17 cellular contexts compared by ENCODE assay signal in genomic region chr5:164663223-164663989, GRCh38.
"Had no signal": no experiment of that assay in that cellular context is flagged by ENCODE, and none has a peak within 500 bp of the region (broad histone marks: within the 10 kb centered on the region; RNA-seq: fewer than 3 reads in every experiment).

No MANE protein-coding gene starts in this region.

- H3K27me3 ChIP-seq: dorsolateral prefrontal cortex, suprapubic skin had no signal

- H3K27me3 Mint-ChIP-seq: activated B cell treated with CpG ODN at 0.5 μM for 24 hours; activated CD4-positive, alpha-beta T cell treated with anti-CD3 and anti-CD28 coated beads, Interleukin-2, amount 10 ng/mL, durations not matched to agents 7 days and 5 days; activated naive CD8-positive, alpha-beta T cell treated with anti-CD3 and anti-CD28 coated beads for 36 hours; progenitor cell of endocrine pancreas; stimulated activated naive CD8-positive, alpha-beta T cell treated with anti-CD3 and anti-CD28 coated beads, Interleukin-15, Interleukin-2, amounts not matched to agents 100 ng/mL and 50 ng/mL, for 24 hours had no signal

- H3K9me3 Mint-ChIP-seq: activated B cell treated with CpG ODN at 0.5 μM for 24 hours; activated CD4-positive, alpha-beta T cell treated with anti-CD3 and anti-CD28 coated beads, Interleukin-2, amount 10 ng/mL, durations not matched to agents 7 days and 5 days; endodermal cell; stimulated activated naive CD8-positive, alpha-beta T cell treated with anti-CD3 and anti-CD28 coated beads, Interleukin-15, Interleukin-2, amounts not matched to agents 100 ng/mL and 50 ng/mL, for 24 hours had no signal

- ATAC-seq: left cardiac atrium, right cardiac atrium had no signal

- FAIRE-seq: TTC549 had no signal

- H3K4me1 ChIP-seq: suprapubic skin had no signal

- H3K4me3 Mint-ChIP-seq: activated B cell treated with CpG ODN at 0.5 μM for 24 hours; activated CD4-positive, alpha-beta T cell treated with anti-CD3 and anti-CD28 coated beads, Interleukin-2, amount 10 ng/mL, durations not matched to agents 7 days and 5 days; activated naive CD8-positive, alpha-beta T cell treated with anti-CD3 and anti-CD28 coated beads for 36 hours; endodermal cell; stimulated activated naive CD8-positive, alpha-beta T cell treated with anti-CD3 and anti-CD28 coated beads, Interleukin-15, Interleukin-2, amounts not matched to agents 100 ng/mL and 50 ng/mL, for 24 hours had no signal

- H3K27ac ChIP-seq: dorsolateral prefrontal cortex, suprapubic skin had no signal

- H3K4me3 ChIP-seq: dorsolateral prefrontal cortex, lung, smooth muscle cell, suprapubic skin had no signal

- DNase-seq: activated B cell treated with CpG ODN at 0.5 μM for 24 hours; activated CD4-positive, alpha-beta T cell treated with anti-CD3 and anti-CD28 coated beads, Interleukin-2, amount 10 ng/mL, durations not matched to agents 7 days and 5 days; activated gamma-delta T cell treated with Interleukin-2 at 50 U/mL for 16 hours; activated naive CD8-positive, alpha-beta T cell treated with anti-CD3 and anti-CD28 coated beads for 36 hours; anterior cingulate cortex; dorsolateral prefrontal cortex; endodermal cell; left cardiac atrium; midbrain; right cardiac atrium; T-helper 2 cell had no signal

- H3K36me3 Mint-ChIP-seq: activated naive CD8-positive, alpha-beta T cell treated with anti-CD3 and anti-CD28 coated beads for 36 hours had no signal

- H3K27ac Mint-ChIP-seq: activated B cell treated with CpG ODN at 0.5 μM for 24 hours; activated CD4-positive, alpha-beta T cell treated with anti-CD3 and anti-CD28 coated beads, Interleukin-2, amount 10 ng/mL, durations not matched to agents 7 days and 5 days; activated naive CD8-positive, alpha-beta T cell treated with anti-CD3 and anti-CD28 coated beads for 36 hours; endodermal cell; progenitor cell of endocrine pancreas; stimulated activated naive CD8-positive, alpha-beta T cell treated with anti-CD3 and anti-CD28 coated beads, Interleukin-15, Interleukin-2, amounts not matched to agents 100 ng/mL and 50 ng/mL, for 24 hours had no signal

- H3K4me1 Mint-ChIP-seq: activated B cell treated with CpG ODN at 0.5 μM for 24 hours; activated CD4-positive, alpha-beta T cell treated with anti-CD3 and anti-CD28 coated beads, Interleukin-2, amount 10 ng/mL, durations not matched to agents 7 days and 5 days; activated naive CD8-positive, alpha-beta T cell treated with anti-CD3 and anti-CD28 coated beads for 36 hours had no signal

- H3K9me3 ChIP-seq: suprapubic skin had no signal

- H3K36me3 ChIP-seq: suprapubic skin had no signal
